Comparison of ENCODE assay signal across 40 cellular contexts in the genomic region with DNA sequence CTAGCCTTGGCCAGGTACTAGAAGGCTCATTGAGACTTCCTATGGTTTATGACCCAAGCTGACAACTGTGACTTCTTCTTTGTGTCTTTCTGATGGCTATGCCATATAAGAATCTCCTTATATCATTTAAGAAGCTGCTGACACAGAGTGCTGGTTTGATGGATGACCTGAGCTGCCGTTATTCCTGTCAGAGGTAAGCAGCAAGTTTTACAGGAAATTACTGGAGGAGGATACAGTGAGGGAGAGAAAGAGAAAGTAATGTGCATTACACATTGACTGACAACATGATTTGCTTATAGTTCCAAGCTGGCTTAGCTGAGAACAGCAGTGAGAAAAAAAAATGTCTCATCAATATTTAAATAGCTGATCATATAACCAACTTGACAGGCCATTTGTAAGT.
"Had no signal": no experiment of that assay in that cellular context is flagged by ENCODE, and none has a peak within 500 bp of the region (broad histone marks: within the 10 kb centered on the region; RNA-seq: fewer than 3 reads in every experiment).

No MANE protein-coding gene starts in this region.

- H3K36me3 Mint-ChIP-seq: activated CD4-positive, alpha-beta memory T cell treated with anti-CD3 and anti-CD28 coated beads for 36 hours; activated CD8-positive, alpha-beta memory T cell treated with anti-CD3 and anti-CD28 coated beads, Interleukin-2, amount 10 ng/mL, durations not matched to agents 7 days and 5 days; activated naive CD4-positive, alpha-beta T cell treated with anti-CD3 and anti-CD28 coated beads, Interleukin-2, amount 10 ng/mL, durations not matched to agents 7 days and 5 days; activated naive CD8-positive, alpha-beta T cell; brain had no signal

- H3K27ac Mint-ChIP-seq: activated B cell treated with CpG ODN at 0.5 μM for 24 hours; activated CD4-positive, alpha-beta memory T cell treated with anti-CD3 and anti-CD28 coated beads for 36 hours; activated CD8-positive, alpha-beta memory T cell treated with anti-CD3 and anti-CD28 coated beads, Interleukin-2, amount 10 ng/mL, durations not matched to agents 7 days and 5 days; activated naive CD4-positive, alpha-beta T cell treated with anti-CD3 and anti-CD28 coated beads, Interleukin-2, amount 10 ng/mL, durations not matched to agents 7 days and 5 days; activated naive CD8-positive, alpha-beta T cell; activated naive CD8-positive, alpha-beta T cell treated with anti-CD3 and anti-CD28 coated beads, Interleukin-2, amount 50 U/mL, for 24 hours; brain had no signal

- H3K4me3 Mint-ChIP-seq: activated B cell treated with CpG ODN at 0.5 μM for 24 hours; activated CD4-positive, alpha-beta memory T cell treated with anti-CD3 and anti-CD28 coated beads for 36 hours; activated CD8-positive, alpha-beta memory T cell treated with anti-CD3 and anti-CD28 coated beads, Interleukin-2, amount 10 ng/mL, durations not matched to agents 7 days and 5 days; activated naive CD4-positive, alpha-beta T cell treated with anti-CD3 and anti-CD28 coated beads, Interleukin-2, amount 10 ng/mL, durations not matched to agents 7 days and 5 days; activated naive CD8-positive, alpha-beta T cell; activated naive CD8-positive, alpha-beta T cell treated with anti-CD3 and anti-CD28 coated beads, Interleukin-2, amount 50 U/mL, for 24 hours; brain had no signal

- H3K27ac ChIP-seq: PC-9, RWPE1, VCaP had no signal

- H2AFZ ChIP-seq: PC-9 had no signal

- H3K4me2 ChIP-seq: PC-9 had no signal

- DNase-seq: activated B cell treated with CpG ODN at 0.5 μM for 24 hours; activated CD4-positive, alpha-beta memory T cell treated with anti-CD3 and anti-CD28 coated beads for 36 hours; activated CD4-positive, alpha-beta T cell treated with anti-CD3 and anti-CD28 coated beads for 4 hours; activated CD4-positive, alpha-beta T cell treated with anti-CD3 and anti-CD28 coated beads, Interleukin-2, amount 50 U/mL, for 1 hour; activated CD4-positive, CD25-positive, alpha-beta regulatory T cell treated with anti-CD3 and anti-CD28 coated beads, Interleukin-2, amount 50 U/mL, for 72 hours; activated CD8-positive, alpha-beta memory T cell treated with anti-CD3 and anti-CD28 coated beads for 24 hours; activated CD8-positive, alpha-beta memory T cell treated with anti-CD3 and anti-CD28 coated beads, Interleukin-2, amount 10 ng/mL, durations not matched to agents 7 days and 5 days; activated CD8-positive, alpha-beta memory T cell treated with anti-CD3 and anti-CD28 coated beads, Interleukin-2, amount 50 U/mL, for 48 hours; activated effector memory CD4-positive, alpha-beta T cell treated with Interleukin-2 at 50 U/mL for 16 hours; activated naive CD4-positive, alpha-beta T cell treated with anti-CD3 and anti-CD28 coated beads, Interleukin-2, amount 10 ng/mL, durations not matched to agents 7 days and 5 days; activated naive CD8-positive, alpha-beta T cell treated with anti-CD3 and anti-CD28 coated beads, Interleukin-2, amount 50 U/mL, for 24 hours; activated T-cell treated with anti-CD3 and anti-CD28 coated beads, Interleukin-2, amount 50 U/mL, for 48 hours; anterior cingulate cortex; caudate nucleus; cerebellar nuclear complex; KG1; MM.1S; MV-4-11; NCI-H1092; NCI-H146; NCI-H187; NCI-H2029 treated with DMSO at 0.1 percent for 48 hours; NCI-H2227 treated with DMSO at 0.1 percent for 48 hours; NCI-H446; NCI-H510A treated with DMSO at 0.1 percent for 48 hours; NCI-H526 treated with DMSO at 0.1 percent for 48 hours; NCI-H82; NK-92 treated with Interleukin-12 subunit alpha and Interleukin-12 subunit beta, amount 100 ng/mL, for 24 hours; PC-9; SIG-M5; SW 1271; T-helper 1 cell; T-helper 2 cell; T-helper 9 cell had no signal

- H3K9me3 Mint-ChIP-seq: activated B cell treated with CpG ODN at 0.5 μM for 24 hours, brain had no signal

- H3K4me1 Mint-ChIP-seq: activated B cell treated with CpG ODN at 0.5 μM for 24 hours; activated CD8-positive, alpha-beta memory T cell treated with anti-CD3 and anti-CD28 coated beads, Interleukin-2, amount 10 ng/mL, durations not matched to agents 7 days and 5 days; activated naive CD4-positive, alpha-beta T cell treated with anti-CD3 and anti-CD28 coated beads, Interleukin-2, amount 10 ng/mL, durations not matched to agents 7 days and 5 days; activated naive CD8-positive, alpha-beta T cell treated with anti-CD3 and anti-CD28 coated beads, Interleukin-2, amount 50 U/mL, for 24 hours; brain had no signal

- H3K27me3 Mint-ChIP-seq: activated B cell treated with CpG ODN at 0.5 μM for 24 hours; activated CD4-positive, alpha-beta memory T cell treated with anti-CD3 and anti-CD28 coated beads for 36 hours; activated CD8-positive, alpha-beta memory T cell treated with anti-CD3 and anti-CD28 coated beads, Interleukin-2, amount 10 ng/mL, durations not matched to agents 7 days and 5 days; activated naive CD4-positive, alpha-beta T cell treated with anti-CD3 and anti-CD28 coated beads, Interleukin-2, amount 10 ng/mL, durations not matched to agents 7 days and 5 days; activated naive CD8-positive, alpha-beta T cell; activated naive CD8-positive, alpha-beta T cell treated with anti-CD3 and anti-CD28 coated beads, Interleukin-2, amount 50 U/mL, for 24 hours; brain had no signal

- ATAC-seq: activated CD8-positive, alpha-beta memory T cell treated with anti-CD3 and anti-CD28 coated beads, Interleukin-2, amount 10 ng/mL, durations not matched to agents 7 days and 5 days; activated naive CD8-positive, alpha-beta T cell treated with anti-CD3 and anti-CD28 coated beads, Interleukin-2, amount 50 U/mL, for 24 hours; Right ventricle myocardium inferior; SK-N-SH treated with all-trans-retinoic acid at 6 μM for 48 hours had no signal
